In the genomic region with DNA sequence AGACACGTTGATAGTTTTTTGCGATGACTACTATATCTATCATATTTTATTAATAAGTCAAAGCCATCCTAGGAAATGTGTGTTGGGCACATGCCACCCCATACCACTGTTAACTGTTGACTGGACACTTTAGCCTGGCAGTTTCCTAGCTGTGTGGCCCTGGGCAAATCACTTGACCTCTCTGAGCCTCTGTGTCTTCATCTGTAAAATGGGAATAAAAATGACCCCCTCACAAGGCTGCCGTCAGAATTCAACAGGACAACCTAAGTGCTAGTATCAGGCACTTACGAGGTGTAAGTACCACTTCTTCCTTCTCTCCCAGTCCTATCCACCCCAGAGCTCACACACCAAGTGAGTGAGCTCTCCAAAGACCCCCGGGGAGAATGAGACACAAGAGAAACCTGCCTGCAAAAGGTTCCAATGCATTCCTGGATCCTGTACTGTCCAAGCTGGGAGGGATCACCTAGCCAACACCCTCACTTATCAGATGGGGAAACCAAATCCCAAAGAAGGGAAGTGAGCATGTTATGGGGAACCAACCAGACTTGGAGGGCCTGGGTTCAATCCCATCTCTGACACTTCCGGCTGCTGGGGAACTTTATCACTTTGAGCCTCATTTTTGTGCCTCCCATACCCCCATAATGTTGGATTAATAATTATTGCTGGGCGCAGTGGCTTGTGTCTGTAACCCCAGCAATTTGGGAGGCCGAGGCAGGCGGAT, we compare ENCODE assay signal across 12 cellular contexts. TPM values are rescaled to one million over a fixed set of nuclear protein-coding genes. Genes with fewer than 3 reads are reported as not detected.
DNase-seq lines count a peak whose midpoint lies in the region; ATAC-seq, FAIRE-seq and TF ChIP-seq lines count a peak whose summit lies in the region.
"Had no signal": no experiment of that assay in that cellular context is flagged by ENCODE, and none has a peak within 500 bp of the region (broad histone marks: within the 10 kb centered on the region; RNA-seq: fewer than 3 reads in every experiment).

No MANE protein-coding gene starts in this region.

- FAIRE-seq in small intestine (lab: Jason Lieb, UNC) = no peak
- FAIRE-seq: frontal cortex had no signal

- no peak for TF ChIP-seq CTCF in left lung (IDR thresholded peaks at IDR 0.05)

- H3K27ac ChIP-seq in BLaER1 treated with 17β-estradiol and CSF1 and Interleukin-3, amounts not matched to agents 10 nM and 100 nM = peak overlapping the region in 7 of 11 experiments; percentile 25 to 93 (median 90); a peak in 14 of 22 replicates
- H3K27ac ChIP-seq in SJCRH30 (peak overlapping the region; percentile 82), left lung (peak overlapping the region; percentile 65 to 81), small intestine (ENCODE audit: low read depth in 1 of 2, low read length in 1 of 2) (peak overlapping the region; percentile 2 to 78)
- H3K27ac ChIP-seq: C4-2B had no signal

- 75 to 80% (median 77%) methylated on average over 9 of the region's 9 CpGs for WGBS in small intestine, 3 donors

- DNase-seq in SJCRH30 (no peak), left lung (no peak), small intestine (no peak)
- no peak for DNase-seq in activated effector memory CD4-positive, alpha-beta T cell treated with anti-CD3 and anti-CD28 coated beads, Interleukin-2, amount 50 U/mL, for 16 hours
- no peak for DNase-seq in activated CD4-positive, alpha-beta T cell treated with anti-CD3 and anti-CD28 coated beads, Interleukin-2, amount 50 U/mL, for 48 hours
- DNase-seq: activated CD4-positive, CD25-positive, alpha-beta regulatory T cell treated with anti-CD3 and anti-CD28 coated beads, Interleukin-2, amount 50 U/mL, for 72 hours; posterior cingulate gyrus had no signal

- H3K4me1 ChIP-seq in BLaER1 treated with 17β-estradiol and CSF1 and Interleukin-3, amounts not matched to agents 10 nM and 100 nM = peaks cover 73 to 100% (median 91%) of the 10 kb centered on the region in 10 experiments
- H3K4me1 ChIP-seq in SJCRH30 (peaks cover 61% of the 10 kb centered on the region), left lung (peaks cover 63 to 96% of the 10 kb centered on the region in 2 donors), small intestine (ENCODE audit: control insufficient read depth in 2 of 2, insufficient read depth in 1 of 2, low read depth in 1 of 2, low read length in 1 of 2) (peaks cover 7% of the 10 kb centered on the region in 2 donors)

- 0 out of 22 replicates have a peak, but pooled peaks cover 0 to 10% (median 0%) of the 10 kb centered on the region in 11 experiments for H4K20me1 ChIP-seq in BLaER1 treated with 17β-estradiol and CSF1 and Interleukin-3, amounts not matched to agents 10 nM and 100 nM

- intact Hi-C loops in left lung (cut with DNase I) = no loop called here

- H3K36me3 ChIP-seq in BLaER1 treated with 17β-estradiol and CSF1 and Interleukin-3, amounts not matched to agents 10 nM and 100 nM = 0 out of 22 replicates have a peak, but pooled peaks cover 0 to 8% (median 0%) of the 10 kb centered on the region in 11 experiments
- peaks cover 11% of the 10 kb centered on the region for H3K36me3 ChIP-seq in SJCRH30
- H3K36me3 ChIP-seq in left lung = no peaks in the 10 kb centered on the region
- no peaks in the 10 kb centered on the region for H3K36me3 ChIP-seq in small intestine (ENCODE audit: control insufficient read depth in 2 of 2, insufficient read depth in 2 of 2, low read length in 2 of 2)

- peak overlapping the region in 7 of 11 experiments; percentile 20 to 62 (median 43); a peak in 9 of 22 replicates for H3K9ac ChIP-seq in BLaER1 treated with 17β-estradiol and CSF1 and Interleukin-3, amounts not matched to agents 10 nM and 100 nM

- H3K4me2 ChIP-seq in BLaER1 treated with 17β-estradiol and CSF1 and Interleukin-3, amounts not matched to agents 10 nM and 100 nM = peak overlapping the region; percentile 20 to 94 (median 76); a peak in 19 of 22 replicates

- H3K27me3 ChIP-seq in BLaER1 treated with 17β-estradiol and CSF1 and Interleukin-3, amounts not matched to agents 10 nM and 100 nM = no peaks in the 10 kb centered on the region
- H3K27me3 ChIP-seq in SJCRH30 (no peaks in the 10 kb centered on the region), left lung (no peaks in the 10 kb centered on the region), small intestine (ENCODE audit: control insufficient read depth in 2 of 2, insufficient read depth in 2 of 2, low read length in 2 of 2) (no peaks in the 10 kb centered on the region)

- no peak overlapping the region for H3K4me3 ChIP-seq in BLaER1 treated with 17β-estradiol and CSF1 and Interleukin-3, amounts not matched to agents 10 nM and 100 nM
- no peak overlapping the region for H3K4me3 ChIP-seq in SJCRH30
- no peak overlapping the region for H3K4me3 ChIP-seq in left lung
- no peak overlapping the region for H3K4me3 ChIP-seq in small intestine (ENCODE audit: low read depth in 1 of 2, low read length in 2 of 2)

- no peak for ATAC-seq in left lung
- no peak for ATAC-seq in HG02970 (IDR thresholded peaks at IDR 0.05; ENCODE audit: low FRiP score, unreplicated experiment)
- ATAC-seq in HG03095 (IDR thresholded peaks at IDR 0.05; ENCODE audit: unreplicated experiment) = no peak

- no peaks in the 10 kb centered on the region for H3K9me3 ChIP-seq in BLaER1 treated with 17β-estradiol and CSF1 and Interleukin-3, amounts not matched to agents 10 nM and 100 nM (replicated peaks in 1 of 11)
- no peaks in the 10 kb centered on the region for H3K9me3 ChIP-seq in SJCRH30 (replicated peaks)
- no peaks in the 10 kb centered on the region for H3K9me3 ChIP-seq in left lung
- H3K9me3 ChIP-seq in small intestine (ENCODE audit: control insufficient read depth, low read depth) = no peaks in the 10 kb centered on the region

RNA-seq across cellular contexts. Expression of gene HSPG2, which starts 24.9 kb away (rescaled TPM):
- 82.3 and 84.0 TPM in 2 replicates for total RNA-seq in SJCRH30 (2014; rRNA removed; shearing (Covaris generic))
- 100 to 1,000 TPM; 324 to 434 TPM for total RNA-seq in left lung
- polyA plus RNA-seq in small intestine = 10 to 100 TPM in 2 of 3 donors, 1 to 10 TPM in 1; 3.6 to 82.3 (median 15.1) TPM

Comparison
In these comparisons a context has a peak if more than half of its experiments do, and no peak if none do; other contexts are left out.
1. H3K27ac ChIP-seq: peak in every context shown above with its lines; median percentile 90 in BLaER1 treated with 17β-estradiol and CSF1 and Interleukin-3, amounts not matched to agents 10 nM and 100 nM; 82 in SJCRH30; 73 in left lung; 40 in small intestine.